28 cellular contexts compared by ENCODE assay signal in the genomic region with DNA sequence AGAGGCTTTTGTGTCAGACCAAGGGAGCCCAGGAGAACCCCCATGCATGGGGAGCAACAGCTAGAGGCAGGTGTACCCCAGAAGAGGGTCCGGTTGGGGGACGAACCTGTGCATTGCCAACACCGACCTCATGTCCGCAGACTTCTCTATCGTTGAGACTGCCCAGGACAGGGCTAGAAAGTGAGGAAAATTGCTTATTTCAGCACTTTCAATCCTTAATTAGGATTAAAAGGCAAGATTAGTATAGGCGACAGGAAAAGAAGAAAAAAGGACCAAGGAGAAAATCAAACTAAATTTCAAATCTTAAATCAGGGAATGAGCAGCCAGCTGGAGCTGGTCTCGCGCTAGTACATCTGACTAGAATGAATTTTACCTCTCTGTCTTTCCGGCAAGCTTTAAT.
A peak's percentile ranks its signal among the peaks of the same experiment; 100 is the strongest.
DNase-seq lines count a peak whose midpoint lies in the region; ATAC-seq, FAIRE-seq and TF ChIP-seq lines count a peak whose summit lies in the region.
"Had no signal": no experiment of that assay in that cellular context is flagged by ENCODE, and none has a peak within 500 bp of the region (broad histone marks: within the 10 kb centered on the region; RNA-seq: fewer than 3 reads in every experiment).

No MANE protein-coding gene starts in this region.

- no peak for FAIRE-seq in A549 (lab: Jason Lieb, UNC)
- FAIRE-seq: GM12878, GM12892, GM18507, GM19239 had no signal

- peaks cover 11% of the 10 kb centered on the region for H3K36me3 Mint-ChIP-seq in glutamatergic neuron (ENCODE audit: unreplicated experiment)
- no peaks in the 10 kb centered on the region for H3K36me3 Mint-ChIP-seq in neural progenitor cell
- H3K36me3 Mint-ChIP-seq: CD14-positive monocyte; CD4-positive, alpha-beta memory T cell; CD4-positive, CD25-positive, alpha-beta regulatory T cell; CD8-positive, alpha-beta memory T cell had no signal

- no peak for ATAC-seq in Right ventricle myocardium inferior
- ATAC-seq in Right ventricle myocardium superior (ENCODE audit: poor library complexity), result no peak
- ATAC-seq in A549, result no peak
- ATAC-seq in HG02759 (IDR thresholded peaks at IDR 0.05; ENCODE audit: unreplicated experiment), result no peak
- no peak for ATAC-seq in HG02885 (IDR thresholded peaks at IDR 0.05; ENCODE audit: poor library complexity, unreplicated experiment)
- ATAC-seq: GM12878 had no signal

- H2AFZ ChIP-seq in neural progenitor cell (replicated peaks), result peak overlapping the region; percentile 42

- CTCF ChIA-PET in A549 (lab: Yijun Ruan, JAX), result interaction anchor here (0.6 kb wide), 1 partner anchor 1578 kb away, joined by 4 read pairs; no protein-coding TSS in a partner anchor

- no peak overlapping the region for H3K9ac ChIP-seq in neural progenitor cell
- H3K9ac ChIP-seq: BLaER1 had no signal

- intact Hi-C loops in Right ventricle myocardium inferior (cut with DNase I) (no loop called here), Right ventricle myocardium superior (cut with DNase I) (no loop called here)

- TF ChIP-seq POLR2A in A549 (IDR thresholded peaks at IDR 0.05; ENCODE audit: low read length), result no peak

- no peaks in the 10 kb centered on the region for H4K20me1 ChIP-seq in neural progenitor cell (ENCODE audit: low read depth)
- H4K20me1 ChIP-seq: BLaER1 had no signal

- no peak overlapping the region for H3K4me2 ChIP-seq in A549
- H3K4me2 ChIP-seq in neural progenitor cell, result no peak overlapping the region
- H3K4me2 ChIP-seq: BLaER1 had no signal

- H3K36me3 ChIP-seq in neural progenitor cell, result no peaks in the 10 kb centered on the region
- H3K36me3 ChIP-seq: BE2C, BLaER1 had no signal

- H3K27ac Mint-ChIP-seq in glutamatergic neuron (ENCODE audit: unreplicated experiment) (peak overlapping the region; percentile 13), neural progenitor cell (no peak overlapping the region)
- H3K27ac Mint-ChIP-seq: CD14-positive monocyte; CD4-positive, alpha-beta memory T cell; CD4-positive, CD25-positive, alpha-beta regulatory T cell; CD8-positive, alpha-beta memory T cell had no signal

- H3K4me1 Mint-ChIP-seq in glutamatergic neuron (ENCODE audit: low read depth, unreplicated experiment) (peaks cover 19% of the 10 kb centered on the region), neural progenitor cell (peaks cover 8% of the 10 kb centered on the region)
- H3K4me1 Mint-ChIP-seq: CD14-positive monocyte; CD4-positive, alpha-beta memory T cell; CD4-positive, CD25-positive, alpha-beta regulatory T cell; CD8-positive, alpha-beta memory T cell had no signal

- DNase-seq in Right ventricle myocardium inferior (ENCODE audit: missing footprints) (peak; percentile 7), Right ventricle myocardium superior (no peak), A549 (ENCODE audit: low read depth in 1 of 2, low spot score in 1 of 2) (no peak), glutamatergic neuron (no peak), neural progenitor cell (ENCODE audit: low spot score) (no peak)
- DNase-seq: ACHN; BE2C; C1 segment of cervical spinal cord; CD4-positive, alpha-beta memory T cell; CD4-positive, CD25-positive, alpha-beta regulatory T cell; CD8-positive, alpha-beta memory T cell; COR-L47; DMS 273 treated with DMSO at 0.1 percent for 48 hours; DMS153; DMS53; DMS79; DND-41; EL; GDM1 had no signal

- POLR2A ChIA-PET in A549 (lab: Yijun Ruan, JAX), result no interaction called here

- H3K4me3 Mint-ChIP-seq in glutamatergic neuron (ENCODE audit: unreplicated experiment) (no peak overlapping the region), neural progenitor cell (no peak overlapping the region)
- H3K4me3 Mint-ChIP-seq: CD14-positive monocyte; CD4-positive, alpha-beta memory T cell; CD4-positive, CD25-positive, alpha-beta regulatory T cell; CD8-positive, alpha-beta memory T cell had no signal

- TF ChIP-seq CTCF in A549 (IDR thresholded peaks at IDR 0.05), result no peak
- no peak for TF ChIP-seq CTCF in glutamatergic neuron (IDR thresholded peaks at IDR 0.05; ENCODE audit: partially characterized antibody, unreplicated experiment)
- no peak for TF ChIP-seq CTCF in neural progenitor cell (IDR thresholded peaks at IDR 0.05)

- H3K27ac ChIP-seq in A549 (no peak overlapping the region), neural progenitor cell (no peak overlapping the region)
- H3K27ac ChIP-seq: 22Rv1, BLaER1 had no signal

- H3K27me3 Mint-ChIP-seq in glutamatergic neuron (ENCODE audit: unreplicated experiment), result peaks cover 2% of the 10 kb centered on the region
- H3K27me3 Mint-ChIP-seq in neural progenitor cell (ENCODE audit: insufficient read depth, low read depth), result peaks cover 6% of the 10 kb centered on the region
- H3K27me3 Mint-ChIP-seq: CD4-positive, alpha-beta memory T cell; CD4-positive, CD25-positive, alpha-beta regulatory T cell; CD8-positive, alpha-beta memory T cell had no signal

- no peaks in the 10 kb centered on the region for H3K4me1 ChIP-seq in A549
- H3K4me1 ChIP-seq in neural progenitor cell, result peaks cover 8% of the 10 kb centered on the region
- H3K4me1 ChIP-seq: BE2C, BLaER1 had no signal

- no peak overlapping the region for H3K4me3 ChIP-seq in A549
- H3K4me3 ChIP-seq in neural progenitor cell, result no peak overlapping the region
- H3K4me3 ChIP-seq: BLaER1, GM12878 had no signal

- H3K27me3 ChIP-seq in neural progenitor cell, result no peaks in the 10 kb centered on the region
- H3K27me3 ChIP-seq: BE2C, BLaER1 had no signal

- H3K79me2 ChIP-seq in neural progenitor cell (ENCODE audit: low read depth), result no peaks in the 10 kb centered on the region

- H3K9me3 ChIP-seq in A549 (peaks cover 20% of the 10 kb centered on the region), neural progenitor cell (ENCODE audit: low read depth) (no peaks in the 10 kb centered on the region)
- H3K9me3 ChIP-seq: BE2C had no signal

- 50% methylated on average over 9 of the region's 9 CpGs for WGBS in A549 (ENCODE audit: missing lambda C conversion rate)

- no peak for TF ChIP-seq EP300 in A549 (IDR thresholded peaks at IDR 0.05)

- TF ChIP-seq RAD21 in A549 (conservative IDR thresholded peaks at IDR 0.05 in 1 of 2, IDR thresholded peaks at IDR 0.05 in 1 of 2), result no peak

- no peaks in the 10 kb centered on the region for H3F3A ChIP-seq in neural progenitor cell (ENCODE audit: low read depth)

- H3K9me3 Mint-ChIP-seq in glutamatergic neuron (ENCODE audit: unreplicated experiment) (peaks cover 8% of the 10 kb centered on the region), neural progenitor cell (peaks cover 10% of the 10 kb centered on the region)

TF ChIP-seq in A549, 52 proteins besides CTCF, POLR2A, EP300 and RAD21:
- TF ChIP-seq ZNF302 (CRISPR knock-in tag; IDR thresholded peaks at IDR 0.05) (no peak), MAFK (IDR thresholded peaks at IDR 0.05; ENCODE audit: partially characterized antibody) (peak; percentile 63)
